Comparison of ENCODE assay signal across 8 cellular contexts in the genomic region with DNA sequence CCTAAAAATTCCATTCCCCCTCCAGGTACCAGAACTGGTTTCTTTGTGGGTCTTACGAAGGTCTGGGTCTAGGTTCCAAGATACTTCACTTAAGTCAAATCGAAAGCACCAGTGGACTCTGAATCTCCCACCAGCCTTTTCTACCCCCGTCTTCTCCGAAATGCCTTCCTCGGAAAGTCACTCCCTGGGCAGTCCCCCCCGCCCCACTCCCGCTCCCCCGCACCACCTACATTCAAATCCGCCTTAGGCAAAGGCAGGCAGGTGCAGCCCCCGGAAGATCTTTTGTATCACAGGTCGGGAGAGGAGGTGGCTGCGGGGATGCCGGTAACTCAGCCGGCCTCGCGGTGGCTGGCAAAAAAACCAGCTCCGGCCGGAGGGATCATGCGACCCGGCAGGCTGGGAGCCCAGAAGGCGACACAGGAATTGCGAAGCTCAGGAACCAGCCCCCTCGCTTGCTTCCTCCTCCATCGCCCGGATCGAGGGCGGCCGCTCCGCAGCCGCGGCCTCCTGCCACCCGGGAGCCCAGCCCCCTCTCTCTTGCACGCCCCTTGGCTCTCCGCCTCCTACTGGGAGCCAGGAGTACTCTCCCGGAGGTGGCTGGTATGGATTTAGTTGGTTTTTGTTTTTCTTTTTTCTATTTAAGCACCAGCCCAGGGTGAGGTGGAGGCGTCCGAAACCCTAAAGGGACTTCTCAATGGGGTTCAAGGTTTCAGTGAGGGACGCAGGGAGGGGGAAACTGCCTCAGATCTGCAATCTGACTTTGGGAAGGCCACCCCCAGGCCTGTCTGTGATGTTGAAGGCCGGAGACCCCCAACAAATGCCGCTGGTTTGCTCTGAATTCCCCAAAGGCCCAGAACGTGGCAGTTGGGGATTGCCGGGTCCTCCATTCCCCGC. TPM values are rescaled to one million over a fixed set of nuclear protein-coding genes. Genes with fewer than 3 reads are reported as not detected.
DNase-seq lines count a peak whose midpoint lies in the region; ATAC-seq and TF ChIP-seq lines count a peak whose summit lies in the region.

TSS of gene BCL2L1 (minus strand) at position 481 of the 894 bp plus-strand sequence. CDS start 650 bp downstream, outside the sequence.

- H3K27ac Mint-ChIP-seq in activated T-helper 2 cell treated with anti-CD3 and anti-CD28 coated beads, Interferon-gamma antibody, Interleukin-2, Interleukin-4, amounts not matched to agents 10 μg/mL and 5 μg/mL and 100 μg/mL, durations not matched to agents 14 hours and 24 hours and 36 hours, result peak within 1 kb of the TSS; percentile 97
- H3K27ac Mint-ChIP-seq in natural killer cell, result peak within 1 kb of the TSS; percentile 84 to 97

- peaks cover 53% of the 10 kb centered on the region for H3K36me3 Mint-ChIP-seq in activated T-helper 2 cell treated with anti-CD3 and anti-CD28 coated beads, Interferon-gamma antibody, Interleukin-2, Interleukin-4, amounts not matched to agents 10 μg/mL and 5 μg/mL and 100 μg/mL, durations not matched to agents 14 hours and 24 hours and 36 hours (ENCODE audit: low read depth)
- H3K36me3 Mint-ChIP-seq in natural killer cell, result no peaks in the 10 kb centered on the region

- peak; percentile 7 to 29 (median 24) for ATAC-seq in natural killer cell
- peak; percentile 40 for ATAC-seq in stimulated activated naive CD8-positive, alpha-beta T cell treated with anti-CD3 and anti-CD28 coated beads, Interleukin-15, Interleukin-2, amounts not matched to agents 100 U/mL and 50 U/mL, for 24 hours

- no peaks in the 10 kb centered on the region; the same call in 1 of the 2 replicates for H3K36me3 ChIP-seq in KMS-11 (ENCODE audit: insufficient read depth)

- H3K4me1 Mint-ChIP-seq in activated T-helper 2 cell treated with anti-CD3 and anti-CD28 coated beads, Interferon-gamma antibody, Interleukin-2, Interleukin-4, amounts not matched to agents 10 μg/mL and 5 μg/mL and 100 μg/mL, durations not matched to agents 14 hours and 24 hours and 36 hours (ENCODE audit: low read depth), result peaks cover 17% of the 10 kb centered on the region
- H3K4me1 Mint-ChIP-seq in natural killer cell, result peaks cover 55 to 59% of the 10 kb centered on the region in 2 donors

- no peaks in the 10 kb centered on the region for H4K20me1 ChIP-seq in KMS-11 (ENCODE audit: insufficient read depth)

- H3K9me3 Mint-ChIP-seq in activated T-helper 2 cell treated with anti-CD3 and anti-CD28 coated beads, Interferon-gamma antibody, Interleukin-2, Interleukin-4, amounts not matched to agents 10 μg/mL and 5 μg/mL and 100 μg/mL, durations not matched to agents 14 hours and 24 hours and 36 hours, result no peaks in the 10 kb centered on the region
- no peaks in the 10 kb centered on the region for H3K9me3 Mint-ChIP-seq in natural killer cell

- in situ Hi-C loops in ACHN (cut with HindIII; ENCODE audit: low pct_ligation_motif_present, low pct_unique_long_range_greater_than_20kb, low sequenced_read_pairs), result no loop called here

- H3K27ac ChIP-seq in KMS-11, result peak within 1 kb of the TSS; percentile 93
- H3K27ac ChIP-seq in RWPE1, result peak within 1 kb of the TSS; percentile 99

- no peaks in the 10 kb centered on the region for H3K27me3 ChIP-seq in KMS-11 (ENCODE audit: insufficient read depth, low read depth)

- H3K4me1 ChIP-seq in KMS-11 (ENCODE audit: low read depth, poor library complexity, severe bottlenecking), result peaks cover 50% of the 10 kb centered on the region

- H3K4me3 ChIP-seq in KMS-11 (IDR thresholded peaks at IDR 0.05; ENCODE audit: insufficient read depth, low read depth, low read length) (peak within 1 kb of the TSS; percentile 58), fibroblast of mammary gland (ENCODE audit: control insufficient read depth, low read depth, low read length) (peak within 1 kb of the TSS; percentile 71)

- POLR2A ChIA-PET in RWPE1 (lab: Yijun Ruan, JAX; ENCODE audit: low non-redundant PET), result interaction anchor here (0.5 to 1.8 kb wide), 6 partner anchors 11 to 61 kb away, joined by 3 to 19 read pairs (median 4); no protein-coding TSS in a partner anchor

- peak; percentile 62 for TF ChIP-seq CTCF in KMS-11 (conservative IDR thresholded peaks at IDR 0.05; ENCODE audit: low read depth, low read length)
- no peak; the same call in 1 of the 2 replicates for TF ChIP-seq CTCF in RWPE1 (conservative IDR thresholded peaks at IDR 0.05; ENCODE audit: low read depth)
- TF ChIP-seq CTCF in fibroblast of mammary gland (conservative IDR thresholded peaks at IDR 0.05; ENCODE audit: control insufficient read depth, insufficient read depth, low read depth, low read length), result peak; percentile 75
- TF ChIP-seq CTCF in natural killer cell (IDR thresholded peaks at IDR 0.05), result no peak

- H3K79me2 ChIP-seq in KMS-11 (ENCODE audit: insufficient read depth, low read depth), result peaks cover 53% of the 10 kb centered on the region; the same call in 1 of the 2 replicates

- H3K27me3 Mint-ChIP-seq in activated T-helper 2 cell treated with anti-CD3 and anti-CD28 coated beads, Interferon-gamma antibody, Interleukin-2, Interleukin-4, amounts not matched to agents 10 μg/mL and 5 μg/mL and 100 μg/mL, durations not matched to agents 14 hours and 24 hours and 36 hours (ENCODE audit: low read depth), result no peaks in the 10 kb centered on the region
- H3K27me3 Mint-ChIP-seq in natural killer cell (ENCODE audit: low read depth in 2 of 2), result no peaks in the 10 kb centered on the region

- DNase-seq in ACHN (peak; percentile 82), RWPE1 (ENCODE audit: low spot score) (peak; percentile 91), fibroblast of mammary gland (ENCODE audit: low read depth) (peak; percentile 86), natural killer cell (peak; percentile 57)
- DNase-seq in activated T-helper 2 cell treated with anti-CD3 and anti-CD28 coated beads, Interferon-gamma antibody, Interleukin-2, Interleukin-4, amounts not matched to agents 10 μg/mL and 5 μg/mL and 100 μg/mL, durations not matched to agents 14 hours and 24 hours and 36 hours (ENCODE audit: low spot score), result peak; percentile 58
- peak; percentile 84 for DNase-seq in stimulated activated naive CD8-positive, alpha-beta T cell treated with anti-CD3 and anti-CD28 coated beads, Interleukin-15, Interleukin-2, amounts not matched to agents 100 U/mL and 50 U/mL, for 24 hours

- CTCF ChIA-PET in RWPE1 (lab: Yijun Ruan, JAX), result interaction anchor here (0.6 to 7.0 kb wide), 19 partner anchors 9 to 217 kb away, joined by 3 to 163 read pairs (median 4); no protein-coding TSS in a partner anchor

- peak; percentile 44 for TF ChIP-seq POLR2A in GM18526 (IDR thresholded peaks at IDR 0.05; ENCODE audit: extremely low read depth, insufficient read length)

- H3K9ac ChIP-seq in KMS-11, result peak within 1 kb of the TSS; percentile 97

- peak within 1 kb of the TSS; percentile 80 for H2AFZ ChIP-seq in KMS-11 (ENCODE audit: low read depth)

- intact Hi-C loops in activated T-helper 2 cell treated with anti-CD3 and anti-CD28 coated beads, Interferon-gamma antibody, Interleukin-2, Interleukin-4, amounts not matched to agents 10 μg/mL and 5 μg/mL and 100 μg/mL, durations not matched to agents 14 hours and 24 hours and 36 hours (cut with micrococcal nuclease), result loop anchor here (1.0 to 10.0 kb wide), 7 partner anchors 17 to 208 kb away; partner anchors contain the start of genes HM13, ID1 and TPX2
- intact Hi-C loops in natural killer cell (cut with micrococcal nuclease), result loop anchor here (1.0 to 2.0 kb wide), 5 partner anchors 48 to 208 kb away; partner anchors contain the start of gene HM13

- peak within 1 kb of the TSS; percentile 97 for H3K4me3 Mint-ChIP-seq in activated T-helper 2 cell treated with anti-CD3 and anti-CD28 coated beads, Interferon-gamma antibody, Interleukin-2, Interleukin-4, amounts not matched to agents 10 μg/mL and 5 μg/mL and 100 μg/mL, durations not matched to agents 14 hours and 24 hours and 36 hours (ENCODE audit: low read depth)
- peak within 1 kb of the TSS; percentile 98 for H3K4me3 Mint-ChIP-seq in natural killer cell

- H3K4me2 ChIP-seq in KMS-11, result peak within 1 kb of the TSS; percentile 71

RNA-seq across cellular contexts. Expression of gene BCL2L1, which starts in this region (rescaled TPM):
- 313 and 326 TPM in 2 replicates for total RNA-seq in activated T-helper 2 cell treated with anti-CD3 and anti-CD28 coated beads, Interferon-gamma antibody, Interleukin-2, Interleukin-4, amounts not matched to agents 10 μg/mL and 5 μg/mL and 100 μg/mL, durations not matched to agents 14 hours and 24 hours and 36 hours
- total RNA-seq in natural killer cell, result 10 to 100 TPM; 67.4 to 92.6 (median 78.6) TPM

Comparison
In these comparisons a context has a peak if more than half of its experiments do, and no peak if none do; other contexts are left out.
1. Peak in every context shown above with its lines: DNase-seq, ATAC-seq, H3K4me3 ChIP-seq and H3K27ac ChIP-seq.
2. CTCF ChIP-seq: peak in KMS-11 (single experiment) and fibroblast of mammary gland (single experiment); none in RWPE1 (single experiment) and natural killer cell (single experiment).